ENCODE assay signal across 14 cellular contexts in the genomic region with DNA sequence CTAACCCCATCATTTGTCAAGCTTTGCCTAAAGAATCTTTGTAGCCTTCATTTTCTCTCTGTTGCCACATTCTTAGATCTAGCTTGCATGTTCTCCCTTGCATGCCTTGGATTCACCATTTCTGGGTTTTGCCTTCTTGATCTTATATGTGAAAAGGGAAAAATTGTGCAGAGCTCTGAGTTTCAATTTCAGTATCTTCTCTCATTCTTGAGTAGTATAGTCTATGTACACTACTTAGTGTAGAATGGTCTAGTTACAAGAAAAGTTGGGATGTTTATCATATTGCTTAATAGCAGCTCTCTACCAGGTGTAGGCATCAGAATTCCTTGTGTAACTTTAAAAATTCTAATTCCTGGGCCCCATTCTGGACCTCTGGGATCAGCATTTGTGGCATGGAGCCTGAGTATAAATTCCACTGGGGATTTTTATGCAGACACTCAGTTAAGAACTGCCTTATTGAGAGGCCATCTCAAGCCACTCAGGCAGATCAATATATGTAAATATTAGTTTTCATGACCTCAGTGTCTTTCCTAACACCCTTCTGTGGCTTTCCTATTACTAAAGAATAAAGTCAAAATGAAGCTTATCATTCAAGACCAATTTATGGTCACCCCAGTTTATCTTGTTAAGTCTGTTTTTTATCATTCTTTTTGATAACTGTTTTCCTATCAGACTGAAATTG.
DNase-seq lines count a peak whose midpoint lies in the region; ATAC-seq and TF ChIP-seq lines count a peak whose summit lies in the region.
"Had no signal": no experiment of that assay in that cellular context is flagged by ENCODE, and none has a peak within 500 bp of the region (broad histone marks: within the 10 kb centered on the region; RNA-seq: fewer than 3 reads in every experiment).

No MANE protein-coding gene starts in this region.

- CTCF ChIA-PET in GM10248 (lab: Yijun Ruan, JAX): interaction anchor here (0.7 to 3.3 kb wide), 10 partner anchors 12 to 349 kb away, joined by 3 to 15 read pairs (median 6); no protein-coding TSS in a partner anchor

- peaks cover 0 to 5% (median 0%) of the 10 kb centered on the region in 3 donors for H3K36me3 ChIP-seq in tibial artery
- H3K36me3 ChIP-seq: colonic mucosa had no signal

- POLR2A ChIA-PET in GM10248 (lab: Yijun Ruan, JAX): no interaction called here

- no peaks in the 10 kb centered on the region for H3K4me1 ChIP-seq in tibial artery
- H3K4me1 ChIP-seq: colonic mucosa had no signal

- no peak overlapping the region for H3K4me3 ChIP-seq in tibial artery
- H3K4me3 ChIP-seq: colonic mucosa had no signal

- H3K36me3 Mint-ChIP-seq in stimulated activated effector memory CD8-positive, alpha-beta T cell treated with anti-CD3 and anti-CD28 coated beads, Interleukin-12 subunit alpha, Interleukin-12 subunit beta, amount 100 ng/mL, for 72 hours: no peaks in the 10 kb centered on the region

- intact Hi-C loops in tibial artery (cut with DNase I; ENCODE audit: low total_unique reads): no loop called here

- TF ChIP-seq CTCF in GM10248 (IDR thresholded peaks at IDR 0.05; ENCODE audit: control extremely low read depth, extremely low read depth, low read depth, missing control alignments) (no peak), tibial artery (IDR thresholded peaks at IDR 0.05) (no peak)

- ATAC-seq in GM18502 (IDR thresholded peaks at IDR 0.05; ENCODE audit: poor library complexity, unreplicated experiment) (peak; percentile 63), GM19463 (IDR thresholded peaks at IDR 0.05; ENCODE audit: unreplicated experiment) (peak; percentile 59), HG02884 (IDR thresholded peaks at IDR 0.05; ENCODE audit: unreplicated experiment) (peak; percentile 61), HG03575 (IDR thresholded peaks at IDR 0.05; ENCODE audit: extremely low read depth, insufficient number of reproducible peaks, low FRiP score, unreplicated experiment) (peak; percentile 45)
- ATAC-seq in stimulated activated effector memory CD8-positive, alpha-beta T cell treated with anti-CD3 and anti-CD28 coated beads, Interleukin-12 subunit alpha, Interleukin-12 subunit beta, amount 100 ng/mL, for 72 hours: no peak

- no peak overlapping the region for H3K4me3 Mint-ChIP-seq in stimulated activated effector memory CD8-positive, alpha-beta T cell treated with anti-CD3 and anti-CD28 coated beads, Interleukin-12 subunit alpha, Interleukin-12 subunit beta, amount 100 ng/mL, for 72 hours
- H3K4me3 Mint-ChIP-seq: nephron progenitor cell had no signal

- no peaks in the 10 kb centered on the region for H3K9me3 Mint-ChIP-seq in stimulated activated effector memory CD8-positive, alpha-beta T cell treated with anti-CD3 and anti-CD28 coated beads, Interleukin-12 subunit alpha, Interleukin-12 subunit beta, amount 100 ng/mL, for 72 hours
- H3K9me3 Mint-ChIP-seq: nephron progenitor cell had no signal

- DNase-seq in stimulated activated effector memory CD8-positive, alpha-beta T cell treated with anti-CD3 and anti-CD28 coated beads, Interleukin-12 subunit alpha, Interleukin-12 subunit beta, amount 100 ng/mL, for 72 hours (ENCODE audit: low spot score in 2 of 2): no peak
- DNase-seq in GM10248 (ENCODE audit: extremely low spot score): no peak
- DNase-seq in stimulated activated CD4-positive, alpha-beta T cell treated with anti-CD3 and anti-CD28 coated beads, Interleukin-1b, Interleukin-23, amount 100 ng/mL, for 48 hours: no peak
- DNase-seq in tibial artery: no peak
- DNase-seq: activated CD4-positive, CD25-positive, alpha-beta regulatory T cell treated with anti-CD3 and anti-CD28 coated beads, Interleukin-2, amount 50 U/mL, for 72 hours; AML-193; colonic mucosa; nephron progenitor cell; SHP77 treated with DMSO at 0.1 percent for 48 hours; stimulated activated CD4-positive, alpha-beta T cell treated with anti-CD3 and anti-CD28 coated beads, Interleukin-12 subunit alpha, Interleukin-12 subunit beta, amount 100 ng/mL, for 4 hours had no signal

- H3K9me3 ChIP-seq in tibial artery: no peaks in the 10 kb centered on the region
- H3K9me3 ChIP-seq: colonic mucosa had no signal

- H3K4me1 Mint-ChIP-seq in stimulated activated effector memory CD8-positive, alpha-beta T cell treated with anti-CD3 and anti-CD28 coated beads, Interleukin-12 subunit alpha, Interleukin-12 subunit beta, amount 100 ng/mL, for 72 hours: peaks cover 51% of the 10 kb centered on the region

- no peaks in the 10 kb centered on the region for H3K27me3 ChIP-seq in tibial artery
- H3K27me3 ChIP-seq: colonic mucosa had no signal

- H3K27ac ChIP-seq in tibial artery: no peak overlapping the region
- H3K27ac ChIP-seq: colonic mucosa had no signal

- H3K27ac Mint-ChIP-seq in stimulated activated effector memory CD8-positive, alpha-beta T cell treated with anti-CD3 and anti-CD28 coated beads, Interleukin-12 subunit alpha, Interleukin-12 subunit beta, amount 100 ng/mL, for 72 hours: no peak overlapping the region
- H3K27ac Mint-ChIP-seq: nephron progenitor cell had no signal
